ENCODE assay signal across 1 cellular context in the genomic region with DNA sequence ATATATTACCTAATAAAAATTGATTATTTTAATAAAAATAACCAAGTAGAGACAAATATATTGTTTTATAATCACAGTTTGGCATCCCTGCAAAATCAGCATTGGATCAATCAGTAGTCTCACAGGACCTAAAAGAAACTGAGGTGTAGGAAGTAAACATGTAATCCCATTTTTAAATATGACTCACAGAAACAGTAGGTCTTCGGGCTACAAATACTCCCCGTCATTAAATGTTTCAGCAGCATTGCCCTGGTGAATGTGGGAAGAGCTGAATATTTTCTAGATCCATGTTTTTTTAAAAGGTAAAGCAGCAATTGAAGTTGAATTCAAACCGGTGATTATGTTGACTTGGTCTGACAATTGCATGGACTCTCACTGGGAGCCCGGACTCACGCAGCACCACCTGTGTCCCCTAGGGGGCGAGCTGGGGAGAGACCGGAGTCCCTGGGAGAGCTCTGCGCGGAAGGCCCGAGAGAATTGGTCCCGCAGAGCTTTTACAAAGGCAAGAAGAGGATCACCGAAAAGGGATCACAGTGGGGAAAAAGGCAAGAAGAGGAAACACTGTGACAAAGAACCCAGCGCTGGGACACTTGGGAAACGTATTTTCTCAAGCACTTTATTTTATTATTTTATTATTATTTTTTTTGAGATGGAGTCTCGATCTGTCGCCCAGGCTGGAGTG.
A peak's percentile ranks its signal among the peaks of the same experiment; 100 is the strongest.
TF ChIP-seq lines count a peak whose summit lies in the region.

No MANE protein-coding gene starts in this region.

TF ChIP-seq in K562, 482 proteins besides CTCF, POLR2A, EP300 and RAD21 (continued from another document and continues in another):
- TF ChIP-seq, protein P1, sequence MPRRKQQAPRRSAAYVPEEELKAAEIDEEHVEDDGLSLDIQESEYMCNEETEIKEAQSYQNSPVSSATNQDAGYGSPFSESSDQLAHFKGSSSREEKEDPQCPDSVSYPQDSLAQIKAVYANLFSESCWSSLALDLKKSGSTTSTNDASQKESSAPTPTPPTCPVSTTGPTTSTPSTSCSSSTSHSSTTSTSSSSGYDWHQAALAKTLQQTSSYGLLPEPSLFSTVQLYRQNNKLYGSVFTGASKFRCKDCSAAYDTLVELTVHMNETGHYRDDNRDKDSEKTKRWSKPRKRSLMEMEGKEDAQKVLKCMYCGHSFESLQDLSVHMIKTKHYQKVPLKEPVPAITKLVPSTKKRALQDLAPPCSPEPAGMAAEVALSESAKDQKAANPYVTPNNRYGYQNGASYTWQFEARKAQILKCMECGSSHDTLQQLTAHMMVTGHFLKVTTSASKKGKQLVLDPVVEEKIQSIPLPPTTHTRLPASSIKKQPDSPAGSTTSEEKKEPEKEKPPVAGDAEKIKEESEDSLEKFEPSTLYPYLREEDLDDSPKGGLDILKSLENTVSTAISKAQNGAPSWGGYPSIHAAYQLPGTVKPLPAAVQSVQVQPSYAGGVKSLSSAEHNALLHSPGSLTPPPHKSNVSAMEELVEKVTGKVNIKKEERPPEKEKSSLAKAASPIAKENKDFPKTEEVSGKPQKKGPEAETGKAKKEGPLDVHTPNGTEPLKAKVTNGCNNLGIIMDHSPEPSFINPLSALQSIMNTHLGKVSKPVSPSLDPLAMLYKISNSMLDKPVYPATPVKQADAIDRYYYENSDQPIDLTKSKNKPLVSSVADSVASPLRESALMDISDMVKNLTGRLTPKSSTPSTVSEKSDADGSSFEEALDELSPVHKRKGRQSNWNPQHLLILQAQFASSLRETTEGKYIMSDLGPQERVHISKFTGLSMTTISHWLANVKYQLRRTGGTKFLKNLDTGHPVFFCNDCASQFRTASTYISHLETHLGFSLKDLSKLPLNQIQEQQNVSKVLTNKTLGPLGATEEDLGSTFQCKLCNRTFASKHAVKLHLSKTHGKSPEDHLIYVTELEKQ (CRISPR knock-in tag; IDR thresholded peaks at IDR 0.05), result no peak
- TF ChIP-seq EGR1 (conservative IDR thresholded peaks at IDR 0.05) (no peak), NCOA2 (IDR thresholded peaks at IDR 0.05; ENCODE audit: partially characterized antibody in 2 of 2) (no peak), SMARCC2 (IDR thresholded peaks at IDR 0.05; ENCODE audit: low read depth) (peak; percentile 91), RAD51 (IDR thresholded peaks at IDR 0.05; ENCODE audit: borderline replicate concordance, low read depth) (no peak), MAZ (CRISPR knock-in tag; conservative IDR thresholded peaks at IDR 0.05 in 1 of 2, IDR thresholded peaks at IDR 0.05 in 1 of 2) (peak in 1 of 2 experiments; percentile 60; a peak in 2 of 4 replicates), ZNF232 (CRISPR knock-in tag; IDR thresholded peaks at IDR 0.05) (no peak), ZNF699 (CRISPR knock-in tag; IDR thresholded peaks at IDR 0.05; ENCODE audit: insufficient replicate concordance) (no peak), ZFX (CRISPR knock-in tag; IDR thresholded peaks at IDR 0.05) (peak; percentile 47; the same call in 1 of the 2 replicates), HDAC3 (IDR thresholded peaks at IDR 0.05; ENCODE audit: borderline replicate concordance, partially characterized antibody) (no peak), NFE2L1 (tag; IDR thresholded peaks at IDR 0.05; ENCODE audit: borderline replicate concordance, low read depth) (no peak), SETDB1 (IDR thresholded peaks at IDR 0.05; ENCODE audit: low read length) (no peak), ZNF41 (CRISPR knock-in tag; conservative IDR thresholded peaks at IDR 0.05) (peak; percentile 33; the same call in 1 of the 2 replicates), CXXC5 (CRISPR knock-in tag; IDR thresholded peaks at IDR 0.05) (peak; percentile 53), HNRNPH1 (optimal IDR thresholded peaks at IDR 0.05; ENCODE audit: low read depth, low read length) (no peak), ILF3 (IDR thresholded peaks at IDR 0.05; ENCODE audit: borderline replicate concordance) (no peak), RBBP5 (IDR thresholded peaks at IDR 0.05; ENCODE audit: borderline replicate concordance, insufficient read depth, low read length, poor library complexity, severe bottlenecking) (no peak), CCNT2 (IDR thresholded peaks at IDR 0.05; ENCODE audit: borderline replicate concordance, extremely low read depth, insufficient read length, low read depth, low read length) (no peak), CEBPG (CRISPR knock-in tag; IDR thresholded peaks at IDR 0.05) (no peak), CEBPG (tag; conservative IDR thresholded peaks at IDR 0.05 in 1 of 2, IDR thresholded peaks at IDR 0.05 in 1 of 2) (no peak), HCFC1 (IDR thresholded peaks at IDR 0.05; ENCODE audit: low read depth, low read length) (no peak), ZNF311 (CRISPR knock-in tag; IDR thresholded peaks at IDR 0.05) (no peak), FOXK2 (conservative IDR thresholded peaks at IDR 0.05 in 1 of 2, IDR thresholded peaks at IDR 0.05 in 1 of 2; ENCODE audit: low read depth in 2 of 2) (peak; percentile 54 to 70; a peak in 2 of 4 replicates), HDAC8 (tag; IDR thresholded peaks at IDR 0.05) (peak; percentile 17; the same call in 1 of the 2 replicates), MECOM (CRISPR knock-in tag; IDR thresholded peaks at IDR 0.05) (no peak), POLR2AphosphoS2 (IDR thresholded peaks at IDR 0.05; ENCODE audit: low read length) (no peak), CHD2 (IDR thresholded peaks at IDR 0.05; ENCODE audit: low read depth, low read length) (no peak), SUPT5H (IDR thresholded peaks at IDR 0.05) (no peak), SMARCA4 (IDR thresholded peaks at IDR 0.05) (peak; percentile 88)
- TF ChIP-seq, protein P2, sequence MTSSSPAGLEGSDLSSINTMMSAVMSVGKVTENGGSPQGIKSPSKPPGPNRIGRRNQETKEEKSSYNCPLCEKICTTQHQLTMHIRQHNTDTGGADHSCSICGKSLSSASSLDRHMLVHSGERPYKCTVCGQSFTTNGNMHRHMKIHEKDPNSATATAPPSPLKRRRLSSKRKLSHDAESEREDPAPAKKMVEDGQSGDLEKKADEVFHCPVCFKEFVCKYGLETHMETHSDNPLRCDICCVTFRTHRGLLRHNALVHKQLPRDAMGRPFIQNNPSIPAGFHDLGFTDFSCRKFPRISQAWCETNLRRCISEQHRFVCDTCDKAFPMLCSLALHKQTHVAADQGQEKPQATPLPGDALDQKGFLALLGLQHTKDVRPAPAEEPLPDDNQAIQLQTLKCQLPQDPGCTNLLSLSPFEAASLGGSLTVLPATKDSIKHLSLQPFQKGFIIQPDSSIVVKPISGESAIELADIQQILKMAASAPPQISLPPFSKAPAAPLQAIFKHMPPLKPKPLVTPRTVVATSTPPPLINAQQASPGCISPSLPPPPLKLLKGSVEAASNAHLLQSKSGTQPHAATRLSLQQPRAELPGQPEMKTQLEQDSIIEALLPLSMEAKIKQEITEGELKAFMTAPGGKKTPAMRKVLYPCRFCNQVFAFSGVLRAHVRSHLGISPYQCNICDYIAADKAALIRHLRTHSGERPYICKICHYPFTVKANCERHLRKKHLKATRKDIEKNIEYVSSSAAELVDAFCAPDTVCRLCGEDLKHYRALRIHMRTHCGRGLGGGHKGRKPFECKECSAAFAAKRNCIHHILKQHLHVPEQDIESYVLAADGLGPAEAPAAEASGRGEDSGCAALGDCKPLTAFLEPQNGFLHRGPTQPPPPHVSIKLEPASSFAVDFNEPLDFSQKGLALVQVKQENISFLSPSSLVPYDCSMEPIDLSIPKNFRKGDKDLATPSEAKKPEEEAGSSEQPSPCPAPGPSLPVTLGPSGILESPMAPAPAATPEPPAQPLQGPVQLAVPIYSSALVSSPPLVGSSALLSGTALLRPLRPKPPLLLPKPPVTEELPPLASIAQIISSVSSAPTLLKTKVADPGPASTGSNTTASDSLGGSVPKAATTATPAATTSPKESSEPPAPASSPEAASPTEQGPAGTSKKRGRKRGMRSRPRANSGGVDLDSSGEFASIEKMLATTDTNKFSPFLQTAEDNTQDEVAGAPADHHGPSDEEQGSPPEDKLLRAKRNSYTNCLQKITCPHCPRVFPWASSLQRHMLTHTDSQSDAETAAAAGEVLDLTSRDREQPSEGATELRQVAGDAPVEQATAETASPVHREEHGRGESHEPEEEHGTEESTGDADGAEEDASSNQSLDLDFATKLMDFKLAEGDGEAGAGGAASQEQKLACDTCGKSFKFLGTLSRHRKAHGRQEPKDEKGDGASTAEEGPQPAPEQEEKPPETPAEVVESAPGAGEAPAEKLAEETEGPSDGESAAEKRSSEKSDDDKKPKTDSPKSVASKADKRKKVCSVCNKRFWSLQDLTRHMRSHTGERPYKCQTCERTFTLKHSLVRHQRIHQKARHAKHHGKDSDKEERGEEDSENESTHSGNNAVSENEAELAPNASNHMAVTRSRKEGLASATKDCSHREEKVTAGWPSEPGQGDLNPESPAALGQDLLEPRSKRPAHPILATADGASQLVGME (CRISPR knock-in tag; IDR thresholded peaks at IDR 0.05), result 0 out of 2 replicates have a peak, but pooled peaks have one; percentile 13
- TF ChIP-seq, protein P3, sequence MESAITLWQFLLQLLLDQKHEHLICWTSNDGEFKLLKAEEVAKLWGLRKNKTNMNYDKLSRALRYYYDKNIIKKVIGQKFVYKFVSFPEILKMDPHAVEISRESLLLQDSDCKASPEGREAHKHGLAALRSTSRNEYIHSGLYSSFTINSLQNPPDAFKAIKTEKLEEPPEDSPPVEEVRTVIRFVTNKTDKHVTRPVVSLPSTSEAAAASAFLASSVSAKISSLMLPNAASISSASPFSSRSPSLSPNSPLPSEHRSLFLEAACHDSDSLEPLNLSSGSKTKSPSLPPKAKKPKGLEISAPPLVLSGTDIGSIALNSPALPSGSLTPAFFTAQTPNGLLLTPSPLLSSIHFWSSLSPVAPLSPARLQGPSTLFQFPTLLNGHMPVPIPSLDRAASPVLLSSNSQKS (CRISPR knock-in tag; IDR thresholded peaks at IDR 0.05), result no peak
- TF ChIP-seq, protein P4, sequence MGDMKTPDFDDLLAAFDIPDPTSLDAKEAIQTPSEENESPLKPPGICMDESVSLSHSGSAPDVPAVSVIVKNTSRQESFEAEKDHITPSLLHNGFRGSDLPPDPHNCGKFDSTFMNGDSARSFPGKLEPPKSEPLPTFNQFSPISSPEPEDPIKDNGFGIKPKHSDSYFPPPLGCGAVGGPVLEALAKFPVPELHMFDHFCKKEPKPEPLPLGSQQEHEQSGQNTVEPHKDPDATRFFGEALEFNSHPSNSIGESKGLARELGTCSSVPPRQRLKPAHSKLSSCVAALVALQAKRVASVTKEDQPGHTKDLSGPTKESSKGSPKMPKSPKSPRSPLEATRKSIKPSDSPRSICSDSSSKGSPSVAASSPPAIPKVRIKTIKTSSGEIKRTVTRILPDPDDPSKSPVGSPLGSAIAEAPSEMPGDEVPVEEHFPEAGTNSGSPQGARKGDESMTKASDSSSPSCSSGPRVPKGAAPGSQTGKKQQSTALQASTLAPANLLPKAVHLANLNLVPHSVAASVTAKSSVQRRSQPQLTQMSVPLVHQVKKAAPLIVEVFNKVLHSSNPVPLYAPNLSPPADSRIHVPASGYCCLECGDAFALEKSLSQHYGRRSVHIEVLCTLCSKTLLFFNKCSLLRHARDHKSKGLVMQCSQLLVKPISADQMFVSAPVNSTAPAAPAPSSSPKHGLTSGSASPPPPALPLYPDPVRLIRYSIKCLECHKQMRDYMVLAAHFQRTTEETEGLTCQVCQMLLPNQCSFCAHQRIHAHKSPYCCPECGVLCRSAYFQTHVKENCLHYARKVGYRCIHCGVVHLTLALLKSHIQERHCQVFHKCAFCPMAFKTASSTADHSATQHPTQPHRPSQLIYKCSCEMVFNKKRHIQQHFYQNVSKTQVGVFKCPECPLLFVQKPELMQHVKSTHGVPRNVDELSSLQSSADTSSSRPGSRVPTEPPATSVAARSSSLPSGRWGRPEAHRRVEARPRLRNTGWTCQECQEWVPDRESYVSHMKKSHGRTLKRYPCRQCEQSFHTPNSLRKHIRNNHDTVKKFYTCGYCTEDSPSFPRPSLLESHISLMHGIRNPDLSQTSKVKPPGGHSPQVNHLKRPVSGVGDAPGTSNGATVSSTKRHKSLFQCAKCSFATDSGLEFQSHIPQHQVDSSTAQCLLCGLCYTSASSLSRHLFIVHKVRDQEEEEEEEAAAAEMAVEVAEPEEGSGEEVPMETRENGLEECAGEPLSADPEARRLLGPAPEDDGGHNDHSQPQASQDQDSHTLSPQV (IDR thresholded peaks at IDR 0.05), result 0 out of 2 replicates have a peak, but pooled peaks have one; percentile 5
- TF ChIP-seq, protein P5, sequence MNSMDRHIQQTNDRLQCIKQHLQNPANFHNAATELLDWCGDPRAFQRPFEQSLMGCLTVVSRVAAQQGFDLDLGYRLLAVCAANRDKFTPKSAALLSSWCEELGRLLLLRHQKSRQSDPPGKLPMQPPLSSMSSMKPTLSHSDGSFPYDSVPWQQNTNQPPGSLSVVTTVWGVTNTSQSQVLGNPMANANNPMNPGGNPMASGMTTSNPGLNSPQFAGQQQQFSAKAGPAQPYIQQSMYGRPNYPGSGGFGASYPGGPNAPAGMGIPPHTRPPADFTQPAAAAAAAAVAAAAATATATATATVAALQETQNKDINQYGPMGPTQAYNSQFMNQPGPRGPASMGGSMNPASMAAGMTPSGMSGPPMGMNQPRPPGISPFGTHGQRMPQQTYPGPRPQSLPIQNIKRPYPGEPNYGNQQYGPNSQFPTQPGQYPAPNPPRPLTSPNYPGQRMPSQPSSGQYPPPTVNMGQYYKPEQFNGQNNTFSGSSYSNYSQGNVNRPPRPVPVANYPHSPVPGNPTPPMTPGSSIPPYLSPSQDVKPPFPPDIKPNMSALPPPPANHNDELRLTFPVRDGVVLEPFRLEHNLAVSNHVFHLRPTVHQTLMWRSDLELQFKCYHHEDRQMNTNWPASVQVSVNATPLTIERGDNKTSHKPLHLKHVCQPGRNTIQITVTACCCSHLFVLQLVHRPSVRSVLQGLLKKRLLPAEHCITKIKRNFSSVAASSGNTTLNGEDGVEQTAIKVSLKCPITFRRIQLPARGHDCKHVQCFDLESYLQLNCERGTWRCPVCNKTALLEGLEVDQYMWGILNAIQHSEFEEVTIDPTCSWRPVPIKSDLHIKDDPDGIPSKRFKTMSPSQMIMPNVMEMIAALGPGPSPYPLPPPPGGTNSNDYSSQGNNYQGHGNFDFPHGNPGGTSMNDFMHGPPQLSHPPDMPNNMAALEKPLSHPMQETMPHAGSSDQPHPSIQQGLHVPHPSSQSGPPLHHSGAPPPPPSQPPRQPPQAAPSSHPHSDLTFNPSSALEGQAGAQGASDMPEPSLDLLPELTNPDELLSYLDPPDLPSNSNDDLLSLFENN (IDR thresholded peaks at IDR 0.05; ENCODE audit: low read depth in 2 of 2, low read length in 2 of 2), result peak in 1 of 2 experiments; percentile 32; a peak in 1 of 4 replicates
- TF ChIP-seq, protein P6, sequence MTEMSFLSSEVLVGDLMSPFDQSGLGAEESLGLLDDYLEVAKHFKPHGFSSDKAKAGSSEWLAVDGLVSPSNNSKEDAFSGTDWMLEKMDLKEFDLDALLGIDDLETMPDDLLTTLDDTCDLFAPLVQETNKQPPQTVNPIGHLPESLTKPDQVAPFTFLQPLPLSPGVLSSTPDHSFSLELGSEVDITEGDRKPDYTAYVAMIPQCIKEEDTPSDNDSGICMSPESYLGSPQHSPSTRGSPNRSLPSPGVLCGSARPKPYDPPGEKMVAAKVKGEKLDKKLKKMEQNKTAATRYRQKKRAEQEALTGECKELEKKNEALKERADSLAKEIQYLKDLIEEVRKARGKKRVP (CRISPR knock-in tag; IDR thresholded peaks at IDR 0.05), result 0 out of 2 replicates have a peak, but pooled peaks have one; percentile 22
- TF ChIP-seq, protein P7, sequence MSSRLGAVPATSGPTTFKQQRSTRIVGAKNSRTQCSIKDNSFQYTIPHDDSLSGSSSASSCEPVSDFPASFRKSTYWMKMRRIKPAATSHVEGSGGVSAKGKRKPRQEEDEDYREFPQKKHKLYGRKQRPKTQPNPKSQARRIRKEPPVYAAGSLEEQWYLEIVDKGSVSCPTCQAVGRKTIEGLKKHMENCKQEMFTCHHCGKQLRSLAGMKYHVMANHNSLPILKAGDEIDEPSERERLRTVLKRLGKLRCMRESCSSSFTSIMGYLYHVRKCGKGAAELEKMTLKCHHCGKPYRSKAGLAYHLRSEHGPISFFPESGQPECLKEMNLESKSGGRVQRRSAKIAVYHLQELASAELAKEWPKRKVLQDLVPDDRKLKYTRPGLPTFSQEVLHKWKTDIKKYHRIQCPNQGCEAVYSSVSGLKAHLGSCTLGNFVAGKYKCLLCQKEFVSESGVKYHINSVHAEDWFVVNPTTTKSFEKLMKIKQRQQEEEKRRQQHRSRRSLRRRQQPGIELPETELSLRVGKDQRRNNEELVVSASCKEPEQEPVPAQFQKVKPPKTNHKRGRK (tag; IDR thresholded peaks at IDR 0.05), result no peak
